Comparison of ENCODE assay signal across 14 cellular contexts in the genomic region with DNA sequence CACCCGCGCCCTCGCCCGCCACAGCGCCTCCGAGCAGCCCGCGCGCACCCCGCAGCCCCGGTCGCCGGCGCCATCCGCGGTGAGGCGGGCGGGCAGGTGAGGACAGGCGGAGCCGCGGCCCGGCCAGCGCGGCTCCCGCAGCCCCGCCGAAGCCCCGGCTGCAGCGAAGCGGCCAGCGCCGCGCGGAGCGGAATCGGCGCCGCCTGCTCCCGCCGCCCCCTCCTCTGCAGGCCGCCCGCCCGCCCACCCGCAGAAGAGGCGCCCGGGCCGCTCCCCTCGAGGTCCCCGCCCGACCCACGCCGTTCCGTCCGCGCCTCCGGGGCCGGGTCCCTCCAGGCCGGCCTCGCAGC. TPM values are rescaled to one million over a fixed set of nuclear protein-coding genes. Genes with fewer than 3 reads are reported as not detected.
A peak's percentile ranks its signal among the peaks of the same experiment; 100 is the strongest.
DNase-seq lines count a peak whose midpoint lies in the region; ATAC-seq, FAIRE-seq and TF ChIP-seq lines count a peak whose summit lies in the region.
"Had no signal": no experiment of that assay in that cellular context is flagged by ENCODE, and none has a peak within 500 bp of the region (broad histone marks: within the 10 kb centered on the region; RNA-seq: fewer than 3 reads in every experiment).

No MANE protein-coding gene starts in this region.

- H4K8ac ChIP-seq in H9 (replicated peaks; ENCODE audit: insufficient read length, low read depth, low read length), result no peak overlapping the region

- H3K27ac ChIP-seq in H9 (ENCODE audit: insufficient read length, low read depth, low read length), result no peak overlapping the region
- H3K27ac ChIP-seq in body of pancreas, result peak overlapping the region; percentile 84 to 98 (median 94)
- peak overlapping the region; percentile 46 for H3K27ac ChIP-seq in HepG2 (ENCODE audit: extremely low read length, insufficient read depth, low read length)
- no peak overlapping the region for H3K27ac ChIP-seq in subcutaneous abdominal adipose tissue (ENCODE audit: low read depth, low read length)
- H3K27ac ChIP-seq: foreskin keratinocyte had no signal

- H3T11ph ChIP-seq in H9 (ENCODE audit: low read length), result no peak overlapping the region

- ATAC-seq in body of pancreas (peak; percentile 0), HepG2 (no peak), GM19351 (IDR thresholded peaks at IDR 0.05; ENCODE audit: unreplicated experiment) (no peak)

- H3K4me1 Mint-ChIP-seq in H9, result peaks cover 8 to 21% of the 10 kb centered on the region in 2 experiments
- peaks cover 2% of the 10 kb centered on the region for H3K4me1 Mint-ChIP-seq in activated CD4-positive, alpha-beta T cell treated with anti-CD3 and anti-CD28 coated beads, Interleukin-2, amount 10 ng/mL, durations not matched to agents 24 days and 14 days

- intact Hi-C loops in body of pancreas (cut with DNase I), result no loop called here
- intact Hi-C loops in HepG2 (cut with micrococcal nuclease; ENCODE audit: unreplicated experiment), result no loop called here
- intact Hi-C loops in activated CD4-positive, alpha-beta T cell treated with anti-CD3 and anti-CD28 coated beads, Interleukin-2, amount 10 ng/mL, durations not matched to agents 24 days and 14 days (cut with micrococcal nuclease), result no loop called here

- no peak overlapping the region for H2BK12ac ChIP-seq in H9 (ENCODE audit: insufficient read length, low read depth, low read length)

- no peak overlapping the region for H2BK5ac ChIP-seq in H9 (ENCODE audit: insufficient read length, low read length)

- H3K79me1 ChIP-seq in H9 (ENCODE audit: insufficient read depth, low read depth, low read length, poor library complexity, severe bottlenecking), result no peaks in the 10 kb centered on the region

- no peak overlapping the region for H3K14ac ChIP-seq in H9 (ENCODE audit: insufficient read depth, low read length)

- TF ChIP-seq CTCF in H9 (conservative IDR thresholded peaks at IDR 0.05) (no peak), body of pancreas (IDR thresholded peaks at IDR 0.05) (no peak), HepG2 (CRISPR knock-in tag; IDR thresholded peaks at IDR 0.05) (no peak)

- BruUV-seq in HepG2 (replicated peaks; lab: Mats Ljungman, UMichigan), result no TSS peak

- no CpG with 5 or more reads among the region's 59 CpGs for WGBS in H9 (ENCODE audit: extremely low coverage, insufficient read length, low lambda C conversion rate)
- 0% methylated on average over 24 of the region's 59 CpGs; no CpG with 5 or more reads in 1 of the 2 donors for WGBS in body of pancreas, 2 donors
- no CpG with 5 or more reads among the region's 59 CpGs for WGBS in HepG2 (ENCODE audit: low lambda C conversion rate)

- H3K27ac Mint-ChIP-seq in H9, result no peak overlapping the region
- H3K27ac Mint-ChIP-seq in activated CD4-positive, alpha-beta T cell treated with anti-CD3 and anti-CD28 coated beads, Interleukin-2, amount 10 ng/mL, durations not matched to agents 24 days and 14 days, result no peak overlapping the region
- H3K27ac Mint-ChIP-seq: activated CD4-positive, alpha-beta memory T cell treated with anti-CD3 and anti-CD28 coated beads, Interleukin-2, amount 10 ng/mL, durations not matched to agents 7 days and 5 days; IgD-negative memory B cell had no signal

- H3K27me3 Mint-ChIP-seq in H9 (ENCODE audit: low read depth), result peaks cover 86% of the 10 kb centered on the region
- peaks cover 26% of the 10 kb centered on the region for H3K27me3 Mint-ChIP-seq in activated CD4-positive, alpha-beta T cell treated with anti-CD3 and anti-CD28 coated beads, Interleukin-2, amount 10 ng/mL, durations not matched to agents 24 days and 14 days

- H4K91ac ChIP-seq in H9 (ENCODE audit: insufficient read length, low read depth, low read length), result no peak overlapping the region

- TF ChIP-seq EP300 in HepG2 (IDR thresholded peaks at IDR 0.05; ENCODE audit: low read depth in 2 of 2, low read length in 2 of 2) (no peak), HepG2 (CRISPR knock-in tag; IDR thresholded peaks at IDR 0.05; ENCODE audit: borderline replicate concordance) (no peak)

- peak overlapping the region in 1 of 2 donors; percentile 22 for H3K4me3 ChIP-seq in body of pancreas
- H3K4me3 ChIP-seq in HepG2 (replicated peaks in 1 of 3; ENCODE audit: insufficient read depth in 1 of 3, low read depth in 2 of 3, low read length in 3 of 3), result peak overlapping the region; percentile 60 to 77 (median 74); a peak in 5 of 6 replicates
- peak overlapping the region in 4 of 5 donors; percentile 58 to 75 (median 60) for H3K4me3 ChIP-seq in subcutaneous abdominal adipose tissue (ENCODE audit: low read depth in 1 of 5, low read length in 5 of 5)
- H3K4me3 ChIP-seq: mucosa of descending colon had no signal

- TF ChIP-seq POLR2A in body of pancreas (IDR thresholded peaks at IDR 0.05) (no peak), HepG2 (IDR thresholded peaks at IDR 0.05; ENCODE audit: insufficient read depth in 1 of 2, low read depth in 2 of 2, low read length in 2 of 2) (no peak)

- POLR2A ChIA-PET in HepG2 (lab: Yijun Ruan, JAX), result interaction anchor here (1.6 kb wide), 1 partner anchor 250 kb away, joined by 7 read pairs; no protein-coding TSS in a partner anchor

- no peak overlapping the region for H3K4me3 Mint-ChIP-seq in H9
- H3K4me3 Mint-ChIP-seq in activated CD4-positive, alpha-beta T cell treated with anti-CD3 and anti-CD28 coated beads, Interleukin-2, amount 10 ng/mL, durations not matched to agents 24 days and 14 days, result no peak overlapping the region
- H3K4me3 Mint-ChIP-seq: activated CD4-positive, alpha-beta memory T cell treated with anti-CD3 and anti-CD28 coated beads, Interleukin-2, amount 10 ng/mL, durations not matched to agents 7 days and 5 days had no signal

- H4K20me1 ChIP-seq in H9 (ENCODE audit: control insufficient read depth, insufficient read depth, insufficient read length) (no peaks in the 10 kb centered on the region), HepG2 (ENCODE audit: insufficient read depth, low read length) (no peaks in the 10 kb centered on the region)

- DNase-seq in H9 (no peak), body of pancreas (no peak), HepG2 (ENCODE audit: low spot score) (no peak), NCI-H345 treated with DMSO at 0.1 percent for 48 hours (lab: John Stamatoyannopoulos, UW; ENCODE audit: unreplicated experiment) (no peak), NCI-H82 treated with DMSO at 0.1 percent for 48 hours (lab: John Stamatoyannopoulos, UW; ENCODE audit: unreplicated experiment) (no peak)
- DNase-seq in activated CD4-positive, alpha-beta T cell treated with anti-CD3 and anti-CD28 coated beads, Interleukin-2, amount 10 ng/mL, durations not matched to agents 24 days and 14 days, result no peak
- DNase-seq: activated CD4-positive, alpha-beta memory T cell treated with anti-CD3 and anti-CD28 coated beads, Interleukin-2, amount 10 ng/mL, durations not matched to agents 7 days and 5 days; foreskin keratinocyte; NCI-H2081 had no signal

- H2BK120ac ChIP-seq in H9 (ENCODE audit: low read depth, low read length, poor library complexity, severe bottlenecking), result no peak overlapping the region

- H2AK5ac ChIP-seq in H9 (ENCODE audit: insufficient read length, low read length), result no peak overlapping the region

- no peaks in the 10 kb centered on the region for H3K9me3 Mint-ChIP-seq in H9
- no peaks in the 10 kb centered on the region for H3K9me3 Mint-ChIP-seq in activated CD4-positive, alpha-beta T cell treated with anti-CD3 and anti-CD28 coated beads, Interleukin-2, amount 10 ng/mL, durations not matched to agents 24 days and 14 days
- H3K9me3 Mint-ChIP-seq: activated CD4-positive, alpha-beta memory T cell treated with anti-CD3 and anti-CD28 coated beads, Interleukin-2, amount 10 ng/mL, durations not matched to agents 7 days and 5 days; IgD-negative memory B cell had no signal

- H3K79me2 ChIP-seq in H9 (ENCODE audit: insufficient read depth, low read length) (no peaks in the 10 kb centered on the region), HepG2 (ENCODE audit: insufficient read depth, low read length) (peaks cover 2% of the 10 kb centered on the region)

- H3K36me3 Mint-ChIP-seq in H9 (ENCODE audit: insufficient read depth in 1 of 3, low read depth in 3 of 3), result no peaks in the 10 kb centered on the region
- H3K36me3 Mint-ChIP-seq in activated CD4-positive, alpha-beta T cell treated with anti-CD3 and anti-CD28 coated beads, Interleukin-2, amount 10 ng/mL, durations not matched to agents 24 days and 14 days (ENCODE audit: low read depth), result no peaks in the 10 kb centered on the region
- H3K36me3 Mint-ChIP-seq: IgD-negative memory B cell had no signal

- H3K4ac ChIP-seq in H9 (ENCODE audit: low read depth, low read length), result no peak overlapping the region

- no peak overlapping the region for H3K56ac ChIP-seq in H9 (ENCODE audit: insufficient read length, low read depth, low read length)

- in situ Hi-C loops in HepG2 (cut with HindIII; ENCODE audit: extremely low pct_ligation_motif_present, low pct_unique_long_range_greater_than_20kb), result loop anchor here (25.0 kb wide), 1 partner anchor 217 kb away; no protein-coding TSS in a partner anchor

- no peak for TF ChIP-seq RAD21 in HepG2 (CRISPR knock-in tag; IDR thresholded peaks at IDR 0.05)

- H3K18ac ChIP-seq in H9 (ENCODE audit: insufficient read length, low read depth, low read length), result no peak overlapping the region

- H3K27me3 ChIP-seq in H9 (ENCODE audit: insufficient read depth, low read length) (peaks cover 75% of the 10 kb centered on the region), body of pancreas (no peaks in the 10 kb centered on the region), HepG2 (ENCODE audit: control insufficient read depth in 1 of 2, insufficient read depth in 2 of 2, low read length in 2 of 2) (peaks cover 4 to 18% of the 10 kb centered on the region in 2 experiments), subcutaneous abdominal adipose tissue (ENCODE audit: control insufficient read depth in 5 of 5, insufficient read depth in 4 of 5, low read length in 5 of 5) (peaks cover 42 to 75% (median 62%) of the 10 kb centered on the region in 5 donors)

- H3K4me1 ChIP-seq in H9 (ENCODE audit: insufficient read depth, low read length) (peaks cover 4% of the 10 kb centered on the region; the same call in 1 of the 2 replicates), body of pancreas (peaks cover 82% of the 10 kb centered on the region), HepG2 (ENCODE audit: insufficient read depth, low read length) (peaks cover 35% of the 10 kb centered on the region), subcutaneous abdominal adipose tissue (ENCODE audit: control insufficient read depth in 5 of 5, insufficient read depth in 5 of 5, low read length in 5 of 5) (peaks cover 0 to 51% (median 45%) of the 10 kb centered on the region in 5 donors)
- H3K4me1 ChIP-seq: foreskin keratinocyte had no signal

- no peak overlapping the region for H3K9ac ChIP-seq in H9 (ENCODE audit: extremely low read depth, insufficient read length, low read length)
- H3K9ac ChIP-seq in HepG2 (ENCODE audit: insufficient read depth, low read depth, low read length), result peak overlapping the region; percentile 67
- no peak overlapping the region for H3K9ac ChIP-seq in subcutaneous abdominal adipose tissue (ENCODE audit: low read length in 5 of 5)

- H3K23ac ChIP-seq in H9 (ENCODE audit: insufficient read length, low read depth, low read length), result no peak overlapping the region

- FAIRE-seq in HepG2 (lab: Jason Lieb, UNC), result no peak

- peak overlapping the region; percentile 26 for H3K4me2 ChIP-seq in H9 (ENCODE audit: insufficient read depth, insufficient read length, low read length)
- peak overlapping the region; percentile 76 for H3K4me2 ChIP-seq in HepG2 (ENCODE audit: low read depth, low read length)

- no peak overlapping the region for H2AFZ ChIP-seq in H9 (ENCODE audit: low read length)
- H2AFZ ChIP-seq in HepG2 (ENCODE audit: low read length), result no peak overlapping the region

- peaks cover 12% of the 10 kb centered on the region for H3K23me2 ChIP-seq in H9 (ENCODE audit: insufficient read length, low read depth, low read length, poor library complexity, severe bottlenecking)

- H2BK15ac ChIP-seq in H9 (ENCODE audit: low read depth, low read length), result no peak overlapping the region

- H2BK20ac ChIP-seq in H9 (ENCODE audit: low read depth, low read length, poor library complexity, severe bottlenecking), result no peak overlapping the region

- H4K5ac ChIP-seq in H9 (ENCODE audit: insufficient read length, low read depth, low read length), result no peak overlapping the region

- H3K36me3 ChIP-seq in body of pancreas (replicated peaks in 1 of 2; ENCODE audit: insufficient read depth in 1 of 2, low read depth in 2 of 2) (no peaks in the 10 kb centered on the region), HepG2 (replicated peaks in 1 of 2; ENCODE audit: control insufficient read depth in 1 of 2, insufficient read depth in 2 of 2, low read length in 2 of 2) (no peaks in the 10 kb centered on the region), subcutaneous abdominal adipose tissue (ENCODE audit: control insufficient read depth in 5 of 5, insufficient read depth in 5 of 5, low read length in 5 of 5) (no peaks in the 10 kb centered on the region)

- CTCF ChIA-PET in HepG2 (lab: Yijun Ruan, JAX; ENCODE audit: low intra/inter-chr PET ratio, low total read pairs), result no interaction called here

- no peaks in the 10 kb centered on the region for H3K9me3 ChIP-seq in H9 (ENCODE audit: control insufficient read depth, low read depth, low read length)
- no peaks in the 10 kb centered on the region for H3K9me3 ChIP-seq in body of pancreas
- H3K9me3 ChIP-seq in HepG2 (ENCODE audit: low read length), result no peaks in the 10 kb centered on the region
- H3K9me3 ChIP-seq in subcutaneous abdominal adipose tissue (ENCODE audit: control insufficient read depth in 5 of 5, low read length in 5 of 5), result no peaks in the 10 kb centered on the region
- H3K9me3 ChIP-seq: mucosa of descending colon had no signal

RNA-seq across cellular contexts. Expression of gene PRDM16, which starts 1.3 kb away (rescaled TPM):
- 0.17 and 0.70 TPM in 2 replicates for total RNA-seq in H9 (2021)
- 10 to 100 TPM; 15.2 to 16.6 TPM for total RNA-seq in body of pancreas
- total RNA-seq in HepG2 (2016; rRNA removed; fragmentation: Illumina TruSeq; extraction: Trizol), result 0.13 and 0.15 TPM in 2 replicates
- total RNA-seq in HepG2 (2016; cell fraction: cytosol; rRNA removed; fragmentation: Illumina TruSeq; extraction: Trizol; ENCODE audit: low read depth), result under 0.01 and 0.35 TPM in 2 replicates
- 0.21 and 0.24 TPM in 2 replicates for total RNA-seq in HepG2 (2016; cell fraction: insoluble cytoplasmic fraction; rRNA removed; fragmentation: Illumina TruSeq; extraction: Trizol)
- total RNA-seq in HepG2 (2016; cell fraction: membrane; rRNA removed; fragmentation: Illumina TruSeq; extraction: Trizol), result 0.19 and 0.24 TPM in 2 replicates
- total RNA-seq in HepG2 (2016; cell fraction: nucleus; rRNA removed; fragmentation: Illumina TruSeq; extraction: Trizol), result 0.12 and 1.1 TPM in 2 replicates
- polyA plus RNA-seq in HepG2 (2011; rRNA removed), result 0.81 and 1.5 TPM in 2 replicates
- polyA plus RNA-seq in HepG2 (2011; cell fraction: cytosol; rRNA removed), result 0.96 and 1.0 TPM in 2 replicates
- 5.9 and 6.8 TPM in 2 replicates for polyA plus RNA-seq in HepG2 (2011; cell fraction: nucleus; rRNA removed)
- polyA plus RNA-seq in HepG2 (2012), result 1.7 and 1.8 TPM in 2 replicates
- polyA plus RNA-seq in HepG2 (2016; cell fraction: cytosol; fragmentation: Illumina TruSeq; extraction: Trizol; ENCODE audit: low read depth), result not detected in 2 replicates
- polyA plus RNA-seq in HepG2 (2016; cell fraction: insoluble cytoplasmic fraction; fragmentation: Illumina TruSeq; extraction: Trizol; ENCODE audit: low read depth), result 0.15 and 0.46 TPM in 2 replicates
- polyA plus RNA-seq in HepG2 (2016; cell fraction: membrane; fragmentation: Illumina TruSeq; extraction: Trizol; ENCODE audit: low read depth), result 0.13 TPM in 1 of 2 replicates, not detected in the other
- 0.34 and 0.47 TPM in 2 replicates for polyA plus RNA-seq in HepG2 (2016; cell fraction: nucleus; fragmentation: Illumina TruSeq; extraction: Trizol; ENCODE audit: insufficient read depth, low read depth)
- 0.40 TPM in 1 of 2 replicates, not detected in the other for polyA minus RNA-seq in HepG2 (2011; rRNA and poly(A)+ RNA removed; ENCODE audit: low replicate concordance)
- polyA minus RNA-seq in HepG2 (2011; cell fraction: cytosol; rRNA and poly(A)+ RNA removed), result 0.79 and 1.1 TPM in 2 replicates
- polyA minus RNA-seq in HepG2 (2011; cell fraction: nucleus; rRNA and poly(A)+ RNA removed), result 2.1 and 2.4 TPM in 2 replicates
- total RNA-seq in activated CD4-positive, alpha-beta T cell treated with anti-CD3 and anti-CD28 coated beads, Interleukin-2, amount 10 ng/mL, durations not matched to agents 24 days and 14 days, result not detected in 2 replicates
- polyA plus RNA-seq: IgD-negative memory B cell had no signal

RNA-seq across cellular contexts. Expression of gene ACTRT2, which starts 49.0 kb away (rescaled TPM):
- total RNA-seq in H9 (2021), result not detected in 2 replicates
- not detected for total RNA-seq in body of pancreas
- total RNA-seq in HepG2 (2016; rRNA removed; fragmentation: Illumina TruSeq; extraction: Trizol), result not detected in 2 replicates
- not detected in 2 replicates for total RNA-seq in HepG2 (2016; cell fraction: cytosol; rRNA removed; fragmentation: Illumina TruSeq; extraction: Trizol; ENCODE audit: low read depth)
- total RNA-seq in HepG2 (2016; cell fraction: insoluble cytoplasmic fraction; rRNA removed; fragmentation: Illumina TruSeq; extraction: Trizol), result not detected in 2 replicates
- total RNA-seq in HepG2 (2016; cell fraction: membrane; rRNA removed; fragmentation: Illumina TruSeq; extraction: Trizol), result not detected in 2 replicates
- total RNA-seq in HepG2 (2016; cell fraction: nucleus; rRNA removed; fragmentation: Illumina TruSeq; extraction: Trizol), result not detected in 2 replicates
- not detected in 2 replicates for polyA plus RNA-seq in HepG2 (2011; rRNA removed)
- polyA plus RNA-seq in HepG2 (2011; cell fraction: cytosol; rRNA removed), result not detected in 2 replicates
- polyA plus RNA-seq in HepG2 (2011; cell fraction: nucleus; rRNA removed), result not detected in 2 replicates
- polyA plus RNA-seq in HepG2 (2012), result not detected in 2 replicates
- polyA plus RNA-seq in HepG2 (2016; cell fraction: cytosol; fragmentation: Illumina TruSeq; extraction: Trizol; ENCODE audit: low read depth), result not detected in 2 replicates
- polyA plus RNA-seq in HepG2 (2016; cell fraction: insoluble cytoplasmic fraction; fragmentation: Illumina TruSeq; extraction: Trizol; ENCODE audit: low read depth), result not detected in 2 replicates
- not detected in 2 replicates for polyA plus RNA-seq in HepG2 (2016; cell fraction: membrane; fragmentation: Illumina TruSeq; extraction: Trizol; ENCODE audit: low read depth)
- polyA plus RNA-seq in HepG2 (2016; cell fraction: nucleus; fragmentation: Illumina TruSeq; extraction: Trizol; ENCODE audit: insufficient read depth, low read depth), result not detected in 2 replicates
- not detected in 2 replicates for polyA minus RNA-seq in HepG2 (2011; rRNA and poly(A)+ RNA removed; ENCODE audit: low replicate concordance)
- not detected in 2 replicates for polyA minus RNA-seq in HepG2 (2011; cell fraction: cytosol; rRNA and poly(A)+ RNA removed)
- polyA minus RNA-seq in HepG2 (2011; cell fraction: nucleus; rRNA and poly(A)+ RNA removed), result not detected in 2 replicates
- not detected in 2 replicates for total RNA-seq in activated CD4-positive, alpha-beta T cell treated with anti-CD3 and anti-CD28 coated beads, Interleukin-2, amount 10 ng/mL, durations not matched to agents 24 days and 14 days
- total RNA-seq: activated CD4-positive, alpha-beta memory T cell treated with anti-CD3 and anti-CD28 coated beads, Interleukin-2, amount 10 ng/mL, durations not matched to agents 7 days and 5 days; foreskin keratinocyte; mucosa of descending colon; SK-MEL-5 had no signal
- polyA plus RNA-seq: foreskin keratinocyte, IgD-negative memory B cell had no signal

Comparison
In these comparisons a context has a peak if more than half of its experiments do, and no peak if none do; other contexts are left out.
1. H3K27ac ChIP-seq: peak in body of pancreas (4 of 4) and HepG2 (single experiment); none in H9 (single experiment) and subcutaneous abdominal adipose tissue (single experiment).